16 cellular contexts compared by ENCODE assay signal in genomic region chr2:21452263-21452662, GRCh38.
"Had no signal": no experiment of that assay in that cellular context is flagged by ENCODE, and none has a peak within 500 bp of the region (broad histone marks: within the 10 kb centered on the region; RNA-seq: fewer than 3 reads in every experiment).

No MANE protein-coding gene starts in this region.

- H3K4me3 ChIP-seq: body of pancreas, esophagus muscularis mucosa, prostate gland, right atrium auricular region, tibial artery, uterus had no signal

- H3K4me1 ChIP-seq: body of pancreas, prostate gland, uterus had no signal

- H3K9me3 ChIP-seq: body of pancreas, esophagus muscularis mucosa, prostate gland, tibial artery, uterus had no signal

- DNase-seq: activated CD4-positive, alpha-beta T cell treated with anti-CD3 and anti-CD28 coated beads, Interleukin-2, amount 10 ng/mL, durations not matched to agents 7 days and 5 days; activated CD8-positive, alpha-beta T cell treated with anti-CD3 and anti-CD28 coated beads, Interleukin-2, amount 10 ng/mL, durations not matched to agents 7 days and 5 days; activated naive CD4-positive, alpha-beta T cell treated with anti-CD3 and anti-CD28 coated beads for 36 hours; activated T-cell treated with anti-CD3 and anti-CD28 coated beads, Interleukin-2, amount 50 U/mL, for 4 hours; body of pancreas; cortex of kidney; naive thymus-derived CD4-positive, alpha-beta T cell; stimulated activated CD4-positive, alpha-beta T cell treated with anti-CD3 and anti-CD28 coated beads, Interleukin-2, amount 100 ng/mL, for 24 hours; stimulated activated naive CD8-positive, alpha-beta T cell treated with anti-CD3 and anti-CD28 coated beads, Interleukin-15, Interleukin-2, amounts not matched to agents 100 U/mL and 50 U/mL, for 24 hours; substantia nigra; tibial artery; uterus had no signal

- H3K27ac ChIP-seq: body of pancreas, esophagus muscularis mucosa, prostate gland, right atrium auricular region, uterus had no signal

- ATAC-seq: activated CD4-positive, CD25-positive, alpha-beta regulatory T cell treated with anti-CD3 and anti-CD28 coated beads, Interleukin-2, amount 50 U/mL, for 24 hours; activated CD8-positive, alpha-beta T cell treated with anti-CD3 and anti-CD28 coated beads, Interleukin-2, amount 10 ng/mL, durations not matched to agents 7 days and 5 days; activated T-cell treated with anti-CD3 and anti-CD28 coated beads, Interleukin-2, amount 50 U/mL, for 4 hours; body of pancreas; naive thymus-derived CD4-positive, alpha-beta T cell; stimulated activated naive CD8-positive, alpha-beta T cell treated with anti-CD3 and anti-CD28 coated beads, Interleukin-15, Interleukin-2, amounts not matched to agents 100 U/mL and 50 U/mL, for 24 hours had no signal

- H3K36me3 ChIP-seq: esophagus muscularis mucosa, prostate gland, right atrium auricular region, tibial artery, uterus had no signal

- H3K27me3 ChIP-seq: body of pancreas, esophagus muscularis mucosa, right atrium auricular region, tibial artery, uterus had no signal
